In genomic region chr16:88971371-88972097, GRCh38 we compare ENCODE assay signal across 10 cellular contexts. TPM values are rescaled to one million over a fixed set of nuclear protein-coding genes. Genes with fewer than 3 reads are reported as not detected.
DNase-seq lines count a peak whose midpoint lies in the region; ATAC-seq lines count a peak whose summit lies in the region.
"Had no signal": no experiment of that assay in that cellular context is flagged by ENCODE, and none has a peak within 500 bp of the region (broad histone marks: within the 10 kb centered on the region; RNA-seq: fewer than 3 reads in every experiment).

No MANE protein-coding gene starts in this region.

- peak; percentile 32 for ATAC-seq in GM19351 (IDR thresholded peaks at IDR 0.05; ENCODE audit: unreplicated experiment)
- peak; percentile 44 for ATAC-seq in left colon

- no peaks in the 10 kb centered on the region for H3K9me3 ChIP-seq in KOPT-K1 (ENCODE audit: insufficient read depth, low read length, poor library complexity, severe bottlenecking)
- H3K9me3 ChIP-seq: sigmoid colon, thyroid gland had no signal

- DNase-seq in CD1c-positive myeloid dendritic cell (ENCODE audit: extremely low spot score), result peak; percentile 95
- DNase-seq in left colon, result peak; percentile 50 to 53
- no peak for DNase-seq in putamen (ENCODE audit: low spot score)
- no peak for DNase-seq in activated CD4-positive, alpha-beta T cell treated with anti-CD3 and anti-CD28 coated beads, Interleukin-2, amount 50 U/mL, for 48 hours
- DNase-seq in stimulated activated naive CD4-positive, alpha-beta T cell treated with Interleukin-2 at 50 U/mL for 16 hours (lab: John Stamatoyannopoulos, UW), result no peak
- no peak for DNase-seq in NCI-H187 (lab: John Stamatoyannopoulos, UW)
- DNase-seq: sigmoid colon had no signal

- H3K27ac ChIP-seq in KOPT-K1 (ENCODE audit: low read depth, low read length, poor library complexity, severe bottlenecking), result peak overlapping the region; percentile 80
- H3K27ac ChIP-seq: sigmoid colon, thyroid gland had no signal

- H3K36me3 ChIP-seq in KOPT-K1 (ENCODE audit: insufficient read depth, low read length), result no peaks in the 10 kb centered on the region
- H3K36me3 ChIP-seq: sigmoid colon, thyroid gland had no signal

- intact Hi-C loops in left colon (cut with DNase I, micrococcal nuclease), result no loop called here

RNA-seq across cellular contexts. Expression of gene CBFA2T3, which starts 5.5 kb away (rescaled TPM):
- total RNA-seq in left colon, result 10 to 100 TPM; 10.5 to 15.7 TPM

Comparison
In these comparisons a context has a peak if more than half of its experiments do, and no peak if none do; other contexts are left out.
1. DNase-seq: peak in CD1c-positive myeloid dendritic cell (single experiment) and left colon (2 of 2); none in putamen (single experiment), activated CD4-positive, alpha-beta T cell treated with anti-CD3 and anti-CD28 coated beads, Interleukin-2, amount 50 U/mL, for 48 hours (0 of 2), stimulated activated naive CD4-positive, alpha-beta T cell treated with Interleukin-2 at 50 U/mL for 16 hours (single experiment) and NCI-H187 (0 of 2).